8 cellular contexts compared by ENCODE assay signal in genomic region chr12:4353785-4354208, GRCh38. TPM values are rescaled to one million over a fixed set of nuclear protein-coding genes. Genes with fewer than 3 reads are reported as not detected.
DNase-seq lines count a peak whose midpoint lies in the region; ATAC-seq and TF ChIP-seq lines count a peak whose summit lies in the region.

No MANE protein-coding gene starts in this region.

- no peaks in the 10 kb centered on the region for H3K9me2 ChIP-seq in DOHH2 (replicated peaks; ENCODE audit: control insufficient read depth, low read length)

- H4K20me1 ChIP-seq in DOHH2 (ENCODE audit: control insufficient read depth, insufficient read depth, low read depth, low read length) = no peaks in the 10 kb centered on the region

- no peak overlapping the region for H3K4me2 ChIP-seq in DOHH2 (ENCODE audit: low read length)

- DNase-seq in LNCaP clone FGC (ENCODE audit: low read depth) (no peak), fibroblast of villous mesenchyme (ENCODE audit: low read depth) (no peak), islet precursor cell (no peak)
- peak; percentile 12 for DNase-seq in activated CD8-positive, alpha-beta memory T cell treated with anti-CD3 and anti-CD28 coated beads, Interleukin-2, amount 50 U/mL, for 24 hours (ENCODE audit: extremely low read depth)
- DNase-seq in stimulated activated CD4-positive, alpha-beta T cell treated with anti-CD3 and anti-CD28 coated beads, Interleukin-4, amount 100 ng/mL, for 24 hours = peak; percentile 17

- no peaks in the 10 kb centered on the region for H3K27me3 ChIP-seq in DOHH2 (ENCODE audit: control insufficient read depth, low read length)

- no peak overlapping the region for H3K4me3 ChIP-seq in DOHH2 (ENCODE audit: low read length)
- H3K4me3 ChIP-seq in LNCaP clone FGC (ENCODE audit: low read depth, low read length) = no peak overlapping the region
- H3K4me3 ChIP-seq in fibroblast of villous mesenchyme (ENCODE audit: low read depth, low read length) = no peak overlapping the region

- no peaks in the 10 kb centered on the region for H3K9me3 ChIP-seq in DOHH2 (ENCODE audit: control insufficient read depth, insufficient read depth, low read length)

- H3K36me3 ChIP-seq in DOHH2 (ENCODE audit: control insufficient read depth, low read length) = peaks cover 28% of the 10 kb centered on the region

- TF ChIP-seq CTCF in DOHH2 (IDR thresholded peaks at IDR 0.05; ENCODE audit: low read depth, low read length, poor library complexity, severe bottlenecking) (peak; percentile 55), LNCaP clone FGC (IDR thresholded peaks at IDR 0.05; ENCODE audit: control insufficient read depth, extremely low read depth, insufficient read depth) (peak; percentile 59), fibroblast of villous mesenchyme (IDR thresholded peaks at IDR 0.05; ENCODE audit: insufficient read depth, low read depth, low read length) (peak; percentile 30)

- H3F3A ChIP-seq in DOHH2 (ENCODE audit: control insufficient read depth, insufficient read depth) = no peaks in the 10 kb centered on the region

- no peaks in the 10 kb centered on the region for H3K4me1 ChIP-seq in DOHH2 (ENCODE audit: control insufficient read depth, low read length)

- no peak overlapping the region for H3K27ac ChIP-seq in DOHH2 (ENCODE audit: low read depth, low read length)

- ATAC-seq in HG02938 (IDR thresholded peaks at IDR 0.05; ENCODE audit: unreplicated experiment) (no peak), GM19351 (IDR thresholded peaks at IDR 0.05; ENCODE audit: unreplicated experiment) (no peak)

- H3K79me2 ChIP-seq in DOHH2 (ENCODE audit: control insufficient read depth, low read length) = no peaks in the 10 kb centered on the region

RNA-seq across cellular contexts. Expression of gene FGF23, which starts 25.7 kb away (rescaled TPM):
- total RNA-seq in fibroblast of villous mesenchyme = not detected in 2 replicates

RNA-seq across cellular contexts. Expression of gene TIGAR, which starts 32.8 kb away (rescaled TPM):
- total RNA-seq in fibroblast of villous mesenchyme = 10.3 and 20.7 TPM in 2 replicates

Comparison
In these comparisons a context has a peak if more than half of its experiments do, and no peak if none do; other contexts are left out.
1. DNase-seq: peak in activated CD8-positive, alpha-beta memory T cell treated with anti-CD3 and anti-CD28 coated beads, Interleukin-2, amount 50 U/mL, for 24 hours (single experiment) and stimulated activated CD4-positive, alpha-beta T cell treated with anti-CD3 and anti-CD28 coated beads, Interleukin-4, amount 100 ng/mL, for 24 hours (single experiment); none in LNCaP clone FGC (single experiment), fibroblast of villous mesenchyme (single experiment) and islet precursor cell (single experiment).
2. Peak in every context shown above with its lines, with median percentiles within 50 percentile points of each other: CTCF ChIP-seq.